10 cellular contexts compared by ENCODE assay signal in the genomic region with DNA sequence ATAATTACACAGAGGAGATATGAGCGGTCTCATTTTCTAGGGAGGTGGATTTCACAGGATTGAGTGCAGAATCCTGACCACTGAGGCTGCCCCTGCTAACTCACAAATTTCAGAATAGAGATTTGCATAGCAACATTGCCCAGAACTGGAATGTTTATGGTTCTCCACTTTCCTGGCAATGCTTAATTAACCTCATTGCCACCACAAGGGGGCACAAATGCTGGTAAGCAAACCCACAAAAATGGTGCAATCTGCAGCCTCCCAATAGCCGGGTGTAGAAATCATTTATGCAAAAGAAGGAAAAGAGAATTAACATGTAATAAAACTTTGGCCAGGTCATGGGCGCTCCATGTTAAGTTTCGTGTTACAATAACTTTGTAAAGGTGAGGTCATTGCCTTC.
DNase-seq lines count a peak whose midpoint lies in the region; ATAC-seq, FAIRE-seq and TF ChIP-seq lines count a peak whose summit lies in the region.
"Had no signal": no experiment of that assay in that cellular context is flagged by ENCODE, and none has a peak within 500 bp of the region (broad histone marks: within the 10 kb centered on the region; RNA-seq: fewer than 3 reads in every experiment).

No MANE protein-coding gene starts in this region.

- TF ChIP-seq CTCF in GM10266 (IDR thresholded peaks at IDR 0.05; ENCODE audit: control insufficient read depth, insufficient read depth, low read depth, missing control alignments) (peak; percentile 60), K562 (IDR thresholded peaks at IDR 0.05 in 2 of 3, conservative IDR thresholded peaks at IDR 0.05 in 1 of 3; ENCODE audit: insufficient read depth in 2 of 3, low read depth in 1 of 3, low read length in 3 of 3) (peak; percentile 52 to 70 (median 58)), left lung (IDR thresholded peaks at IDR 0.05) (peak; percentile 50 to 56), type B pancreatic cell (conservative IDR thresholded peaks at IDR 0.05) (peak; percentile 81)

- CTCF ChIA-PET in K562 (lab: Yijun Ruan, JAX; ENCODE audit: low intra/inter-chr PET ratio): interaction anchor here (1.1 to 3.0 kb wide), 2 partner anchors 56 to 204 kb away, joined by 3 to 14 read pairs; no protein-coding TSS in a partner anchor

- H3K79me2 ChIP-seq in K562 (ENCODE audit: control insufficient read depth, insufficient read depth, low read length): no peaks in the 10 kb centered on the region

- no peak for TF ChIP-seq EP300 in K562 (IDR thresholded peaks at IDR 0.05; ENCODE audit: low read length)

- no peak overlapping the region for H3K9ac ChIP-seq in K562 (ENCODE audit: insufficient read depth in 1 of 2, low read depth in 2 of 2, low read length in 2 of 2)

- no peaks in the 10 kb centered on the region for H3K9me3 Mint-ChIP-seq in type B pancreatic cell
- H3K9me3 Mint-ChIP-seq: stimulated activated naive CD8-positive, alpha-beta T cell treated with anti-CD3 and anti-CD28 coated beads, Interleukin-15, Interleukin-2, amounts not matched to agents 100 ng/mL and 50 ng/mL, for 24 hours had no signal

- WGBS in K562 (ENCODE audit: insufficient coverage, low coverage, missing lambda C conversion rate): 2% methylated on average over 4 of the region's 4 CpGs

- in situ Hi-C loops in K562 (cut with MboI): no loop called here

- H3K9me1 ChIP-seq in K562 (ENCODE audit: control insufficient read depth, insufficient read depth, low read length): no peaks in the 10 kb centered on the region

- no peak overlapping the region for H3K4me3 Mint-ChIP-seq in type B pancreatic cell
- H3K4me3 Mint-ChIP-seq: stimulated activated naive CD8-positive, alpha-beta T cell treated with anti-CD3 and anti-CD28 coated beads, Interleukin-15, Interleukin-2, amounts not matched to agents 100 ng/mL and 50 ng/mL, for 24 hours had no signal

- no peaks in the 10 kb centered on the region for H3K27me3 Mint-ChIP-seq in type B pancreatic cell
- H3K27me3 Mint-ChIP-seq: stimulated activated naive CD8-positive, alpha-beta T cell treated with anti-CD3 and anti-CD28 coated beads, Interleukin-15, Interleukin-2, amounts not matched to agents 100 ng/mL and 50 ng/mL, for 24 hours had no signal

- no TSS peak for BruUV-seq in K562 (replicated peaks; lab: Mats Ljungman, UMichigan)

- no peak overlapping the region for H3K4me2 ChIP-seq in K562 (ENCODE audit: insufficient read depth, low read length)

- FAIRE-seq in K562 (lab: Jason Lieb, UNC): peak; percentile 78
- FAIRE-seq: endometrium had no signal

- H3K27ac Mint-ChIP-seq in type B pancreatic cell: no peak overlapping the region
- H3K27ac Mint-ChIP-seq: stimulated activated naive CD8-positive, alpha-beta T cell treated with anti-CD3 and anti-CD28 coated beads, Interleukin-15, Interleukin-2, amounts not matched to agents 100 ng/mL and 50 ng/mL, for 24 hours had no signal

- POLR2A ChIA-PET in K562 (lab: Yijun Ruan, JAX): no interaction called here

- no peak for TF ChIP-seq POLR2A in K562 (conservative IDR thresholded peaks at IDR 0.05)

- H3K4me1 ChIP-seq in K562 (replicated peaks in 1 of 2; ENCODE audit: control insufficient read depth in 2 of 2, insufficient read depth in 2 of 2, low read length in 2 of 2) (no peaks in the 10 kb centered on the region), left lung (no peaks in the 10 kb centered on the region)

- peaks cover 4% of the 10 kb centered on the region for H3K4me1 Mint-ChIP-seq in type B pancreatic cell (ENCODE audit: unreplicated experiment)

- no peak overlapping the region for H2AFZ ChIP-seq in K562 (ENCODE audit: low read depth, low read length)

- TF ChIP-seq RAD21 in K562 (CRISPR knock-in tag; conservative IDR thresholded peaks at IDR 0.05 in 1 of 2, IDR thresholded peaks at IDR 0.05 in 1 of 2): peak; percentile 44 to 59

- H3K27ac ChIP-seq in K562 (ENCODE audit: extremely low read depth, low read depth, low read length) (no peak overlapping the region), left lung (no peak overlapping the region)

- intact Hi-C loops in K562 (cut with micrococcal nuclease) (loop anchor here (1.0 kb wide), 1 partner anchor 56 kb away; no protein-coding TSS in a partner anchor), left lung (cut with DNase I) (loop anchor here in 1 of 2 donors (10.0 kb wide), 1 partner anchor 52 kb away; no protein-coding TSS in a partner anchor)

- H3K4me3 ChIP-seq in K562: no peak overlapping the region
- H3K4me3 ChIP-seq in left lung: no peak overlapping the region

- H3K36me3 ChIP-seq in K562 (ENCODE audit: control insufficient read depth, insufficient read depth, low read length): no peaks in the 10 kb centered on the region
- H3K36me3 ChIP-seq in left lung: peaks cover 0 to 49% of the 10 kb centered on the region in 2 donors

- DNase-seq in AG08396 (ENCODE audit: low spot score) (peak; percentile 12), GM10266 (ENCODE audit: extremely low spot score) (peak; percentile 13), NCI-H1694 treated with DMSO at 0.1 percent for 48 hours (lab: John Stamatoyannopoulos, UW) (peak; percentile 62), K562 (ENCODE audit: extremely low read depth in 1 of 4, low spot score in 3 of 4) (peak; percentile 23 to 48 (median 40)), left lung (peak in 1 of 2 donors; percentile 34), type B pancreatic cell (ENCODE audit: extremely low spot score, unreplicated experiment) (no peak)

- ATAC-seq in K562 (peak; percentile 68), left lung (peak; percentile 76), HG03460 (IDR thresholded peaks at IDR 0.05; ENCODE audit: unreplicated experiment) (no peak), GM21737 (IDR thresholded peaks at IDR 0.05; ENCODE audit: unreplicated experiment) (no peak)

- H3K27me3 ChIP-seq in K562 (ENCODE audit: control insufficient read depth in 2 of 2, insufficient read depth in 2 of 2, low read length in 2 of 2): no peaks in the 10 kb centered on the region; a peak in 1 of 5 replicates
- no peaks in the 10 kb centered on the region for H3K27me3 ChIP-seq in left lung

- H4K20me1 ChIP-seq in K562 (replicated peaks; ENCODE audit: control insufficient read depth, insufficient read depth, low read length): no peaks in the 10 kb centered on the region

- no peaks in the 10 kb centered on the region for H3K9me3 ChIP-seq in K562 (replicated peaks; ENCODE audit: control insufficient read depth, insufficient read depth, low read depth, low read length)
- H3K9me3 ChIP-seq in left lung: no peaks in the 10 kb centered on the region

- peaks cover 7% of the 10 kb centered on the region for H3K36me3 Mint-ChIP-seq in type B pancreatic cell

TF ChIP-seq in K562, 482 proteins besides CTCF, POLR2A, EP300 and RAD21 (continues in another document):
- TF ChIP-seq CEBPG (CRISPR knock-in tag; IDR thresholded peaks at IDR 0.05): peak; percentile 52; the same call in 1 of the 2 replicates
- TF ChIP-seq CEBPG (tag; conservative IDR thresholded peaks at IDR 0.05 in 1 of 2, IDR thresholded peaks at IDR 0.05 in 1 of 2): peak; percentile 40 to 78; a peak in 3 of 4 replicates
- TF ChIP-seq NFE2 (IDR thresholded peaks at IDR 0.05; ENCODE audit: low read depth): no peak
- no peak for TF ChIP-seq ZEB2 (IDR thresholded peaks at IDR 0.05)
- TF ChIP-seq, protein P1, sequence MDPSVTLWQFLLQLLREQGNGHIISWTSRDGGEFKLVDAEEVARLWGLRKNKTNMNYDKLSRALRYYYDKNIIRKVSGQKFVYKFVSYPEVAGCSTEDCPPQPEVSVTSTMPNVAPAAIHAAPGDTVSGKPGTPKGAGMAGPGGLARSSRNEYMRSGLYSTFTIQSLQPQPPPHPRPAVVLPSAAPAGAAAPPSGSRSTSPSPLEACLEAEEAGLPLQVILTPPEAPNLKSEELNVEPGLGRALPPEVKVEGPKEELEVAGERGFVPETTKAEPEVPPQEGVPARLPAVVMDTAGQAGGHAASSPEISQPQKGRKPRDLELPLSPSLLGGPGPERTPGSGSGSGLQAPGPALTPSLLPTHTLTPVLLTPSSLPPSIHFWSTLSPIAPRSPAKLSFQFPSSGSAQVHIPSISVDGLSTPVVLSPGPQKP (CRISPR knock-in tag; IDR thresholded peaks at IDR 0.05): no peak
- no peak for TF ChIP-seq ILF3 (IDR thresholded peaks at IDR 0.05; ENCODE audit: borderline replicate concordance)
- no peak for TF ChIP-seq GMEB1 (CRISPR knock-in tag; IDR thresholded peaks at IDR 0.05)
- TF ChIP-seq IRF1 (CRISPR knock-in tag; IDR thresholded peaks at IDR 0.05; ENCODE audit: borderline replicate concordance): no peak
- TF ChIP-seq, protein P2, sequence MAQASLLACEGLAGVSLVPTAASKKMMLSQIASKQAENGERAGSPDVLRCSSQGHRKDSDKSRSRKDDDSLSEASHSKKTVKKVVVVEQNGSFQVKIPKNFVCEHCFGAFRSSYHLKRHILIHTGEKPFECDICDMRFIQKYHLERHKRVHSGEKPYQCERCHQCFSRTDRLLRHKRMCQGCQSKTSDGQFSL (CRISPR knock-in tag; IDR thresholded peaks at IDR 0.05): no peak
- TF ChIP-seq, protein P2 (tag; IDR thresholded peaks at IDR 0.05): no peak
- TF ChIP-seq OTX1 (CRISPR knock-in tag; IDR thresholded peaks at IDR 0.05): no peak

Comparison
In these comparisons a context has a peak if more than half of its experiments do, and no peak if none do; other contexts are left out.
1. ATAC-seq: peak in K562 (single experiment) and left lung (single experiment); none in HG03460 (single experiment) and GM21737 (single experiment).
2. Peak in every context shown above with its lines, with median percentiles within 50 percentile points of each other: CTCF ChIP-seq.